Comparison of ENCODE assay signal across 8 cellular contexts in the genomic region with DNA sequence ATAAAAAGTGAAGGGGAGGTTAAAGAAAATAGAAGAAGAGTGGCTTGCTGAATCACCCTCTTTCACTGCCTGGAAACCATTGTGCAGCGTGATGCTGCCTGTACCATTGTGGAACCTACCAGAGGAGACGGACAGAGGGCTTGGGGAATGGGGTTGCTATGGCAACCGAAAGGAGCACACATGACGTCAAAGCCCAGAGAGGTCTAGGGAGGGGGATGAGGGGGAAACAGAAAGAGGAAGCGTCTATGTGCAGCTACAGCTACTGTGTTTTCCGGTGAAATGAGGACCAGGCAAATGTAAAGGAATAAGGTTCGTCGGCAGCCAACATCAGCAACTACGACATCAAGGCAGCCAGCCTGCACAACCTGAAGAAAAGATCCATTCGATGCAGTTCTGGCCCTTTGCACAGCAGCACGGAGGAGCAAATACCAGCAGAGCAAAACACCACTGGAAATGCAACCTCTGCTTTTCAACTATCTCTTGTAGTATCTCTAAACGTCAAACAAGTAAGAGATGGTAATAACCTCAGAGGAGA. TPM values are rescaled to one million over a fixed set of nuclear protein-coding genes. Genes with fewer than 3 reads are reported as not detected.
DNase-seq lines count a peak whose midpoint lies in the region; ATAC-seq lines count a peak whose summit lies in the region.

Gene MAPK10 (minus strand): TSS at position 110 of the 535 bp plus-strand sequence.

- peaks cover 18% of the 10 kb centered on the region for H3K4me1 Mint-ChIP-seq in activated CD4-positive, alpha-beta T cell treated with anti-CD3 and anti-CD28 coated beads, Interleukin-2, amount 10 ng/mL, durations not matched to agents 7 days and 5 days
- H3K4me1 Mint-ChIP-seq in memory B cell = peaks cover 9% of the 10 kb centered on the region

- H3K9me3 ChIP-seq in endocrine pancreas (ENCODE audit: control insufficient read depth, low read length) = no peaks in the 10 kb centered on the region

- H3K9ac ChIP-seq in endocrine pancreas (ENCODE audit: control insufficient read depth, insufficient read depth, low read length) = peak within 1 kb of the TSS; percentile 71

- H3K36me3 Mint-ChIP-seq in activated CD4-positive, alpha-beta T cell treated with anti-CD3 and anti-CD28 coated beads, Interleukin-2, amount 10 ng/mL, durations not matched to agents 7 days and 5 days (ENCODE audit: low read depth) = no peaks in the 10 kb centered on the region
- H3K36me3 Mint-ChIP-seq in memory B cell = no peaks in the 10 kb centered on the region

- DNase-seq in NCI-H2029 (lab: John Stamatoyannopoulos, UW) (peak; percentile 96), memory B cell (ENCODE audit: low spot score in 2 of 2) (peak; percentile 56 to 84), NCI-H187 treated with DMSO at 0.1 percent for 48 hours (lab: John Stamatoyannopoulos, UW) (no peak)
- DNase-seq in activated CD4-positive, alpha-beta T cell treated with anti-CD3 and anti-CD28 coated beads, Interleukin-2, amount 10 ng/mL, durations not matched to agents 7 days and 5 days = peak; percentile 72
- peak; percentile 3 for DNase-seq in stimulated activated CD8-positive, alpha-beta memory T cell treated with anti-CD3 and anti-CD28 coated beads, Interleukin-12 subunit alpha, Interleukin-12 subunit beta, amount 100 ng/mL, for 24 hours (ENCODE audit: extremely low read depth)

- no peaks in the 10 kb centered on the region for H3K9me3 Mint-ChIP-seq in activated CD4-positive, alpha-beta T cell treated with anti-CD3 and anti-CD28 coated beads, Interleukin-2, amount 10 ng/mL, durations not matched to agents 7 days and 5 days
- no peaks in the 10 kb centered on the region for H3K9me3 Mint-ChIP-seq in memory B cell

- ATAC-seq in GM18858 (IDR thresholded peaks at IDR 0.05; ENCODE audit: unreplicated experiment) (peak; percentile 98), HG02870 (IDR thresholded peaks at IDR 0.05; ENCODE audit: unreplicated experiment) (peak; percentile 98), memory B cell (ENCODE audit: low read depth) (peak; percentile 97)

- H3K4me1 ChIP-seq in endocrine pancreas (ENCODE audit: control insufficient read depth, insufficient read depth, low read length) = peaks cover 14% of the 10 kb centered on the region

- peak within 1 kb of the TSS; percentile 88 for H3K27ac Mint-ChIP-seq in activated CD4-positive, alpha-beta T cell treated with anti-CD3 and anti-CD28 coated beads, Interleukin-2, amount 10 ng/mL, durations not matched to agents 7 days and 5 days
- peak within 1 kb of the TSS; percentile 87 for H3K27ac Mint-ChIP-seq in memory B cell

- H3K27me3 ChIP-seq in endocrine pancreas (ENCODE audit: control insufficient read depth, insufficient read depth, low read length) = no peaks in the 10 kb centered on the region

- H3K4me3 Mint-ChIP-seq in activated CD4-positive, alpha-beta T cell treated with anti-CD3 and anti-CD28 coated beads, Interleukin-2, amount 10 ng/mL, durations not matched to agents 7 days and 5 days = peak within 1 kb of the TSS; percentile 72
- H3K4me3 Mint-ChIP-seq in memory B cell = peak within 1 kb of the TSS; percentile 83

- peaks cover 8% of the 10 kb centered on the region for H3K27me3 Mint-ChIP-seq in activated CD4-positive, alpha-beta T cell treated with anti-CD3 and anti-CD28 coated beads, Interleukin-2, amount 10 ng/mL, durations not matched to agents 7 days and 5 days
- H3K27me3 Mint-ChIP-seq in memory B cell = no peaks in the 10 kb centered on the region

- POLR2A ChIA-PET in activated CD4-positive, alpha-beta T cell treated with anti-CD3 and anti-CD28 coated beads, Interleukin-2, amount 10 ng/mL, durations not matched to agents 7 days and 5 days (lab: Charles Lee) = no interaction called here

- CTCF ChIA-PET in activated CD4-positive, alpha-beta T cell treated with anti-CD3 and anti-CD28 coated beads, Interleukin-2, amount 10 ng/mL, durations not matched to agents 7 days and 5 days (lab: Charles Lee) = no interaction called here

- H3K4me3 ChIP-seq in endocrine pancreas (ENCODE audit: control insufficient read depth, insufficient read depth, low read length) = peak within 1 kb of the TSS; percentile 94

- no peaks in the 10 kb centered on the region for H3K36me3 ChIP-seq in endocrine pancreas (ENCODE audit: control insufficient read depth, insufficient read depth, low read length)

RNA-seq across cellular contexts. Expression of gene MAPK10, which starts in this region (rescaled TPM):
- not detected for total RNA-seq in activated CD4-positive, alpha-beta T cell treated with anti-CD3 and anti-CD28 coated beads, Interleukin-2, amount 10 ng/mL, durations not matched to agents 7 days and 5 days

Comparison
In these comparisons a context has a peak if more than half of its experiments do, and no peak if none do; other contexts are left out.
1. Peak in DNase-seq in activated CD4-positive, alpha-beta T cell treated with anti-CD3 and anti-CD28 coated beads, Interleukin-2, amount 10 ng/mL, durations not matched to agents 7 days and 5 days; RNA of the gene not detected or under 1 TPM.